ENCODE assay signal across 7 cellular contexts in the genomic region with DNA sequence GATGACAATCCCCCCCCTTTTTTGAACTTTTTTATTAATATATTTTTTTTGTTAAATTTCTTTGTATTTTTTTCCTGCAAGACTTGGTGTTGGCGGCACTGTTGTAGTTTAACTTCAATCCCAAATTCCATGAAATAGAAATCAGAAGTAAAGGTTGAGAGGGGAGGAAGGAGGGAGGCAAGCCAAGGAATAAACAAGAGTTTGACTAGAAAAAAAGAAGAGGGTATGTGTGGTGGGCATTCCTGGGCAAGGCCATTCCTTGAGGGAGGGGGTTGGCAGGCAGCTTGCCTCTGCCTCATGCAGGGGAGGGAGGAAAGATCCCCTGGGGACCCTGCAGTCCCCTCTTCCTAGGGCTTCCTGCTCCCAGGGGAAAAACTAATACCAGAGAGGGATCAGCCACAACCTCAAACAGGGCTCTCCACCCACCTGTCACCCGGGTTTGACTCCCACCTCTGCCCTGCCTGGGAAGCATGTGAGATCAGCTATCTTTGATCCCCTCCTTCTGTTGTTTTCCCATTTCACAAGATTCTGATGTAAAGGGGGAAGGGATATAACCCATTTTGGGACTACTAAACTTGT. TPM values are rescaled to one million over a fixed set of nuclear protein-coding genes. Genes with fewer than 3 reads are reported as not detected.
A peak's percentile ranks its signal among the peaks of the same experiment; 100 is the strongest.
DNase-seq lines count a peak whose midpoint lies in the region; ATAC-seq and TF ChIP-seq lines count a peak whose summit lies in the region.

No MANE protein-coding gene starts in this region.

- H3K4me3 Mint-ChIP-seq in WTC11 (peak overlapping the region; percentile 98), glutamatergic neuron (ENCODE audit: unreplicated experiment) (peak overlapping the region; percentile 97)
- H3K4me3 Mint-ChIP-seq in stimulated activated naive B cell treated with anti-CD40 and anti-IgM and Interleukin-4, amounts not matched to agents 10 μg/mL and 1 μg/mL and 100 μg/mL, for 72 hours, result peak overlapping the region; percentile 96 to 98

- H3K36me3 Mint-ChIP-seq in WTC11, result peaks cover 14% of the 10 kb centered on the region; the same call in 1 of the 2 replicates
- peaks cover 4% of the 10 kb centered on the region for H3K36me3 Mint-ChIP-seq in glutamatergic neuron (ENCODE audit: unreplicated experiment)
- H3K36me3 Mint-ChIP-seq in stimulated activated naive B cell treated with anti-CD40 and anti-IgM and Interleukin-4, amounts not matched to agents 10 μg/mL and 1 μg/mL and 100 μg/mL, for 72 hours, result peaks cover 14 to 24% of the 10 kb centered on the region in 2 donors

- TF ChIP-seq CTCF in HFF-Myc (IDR thresholded peaks at IDR 0.05; ENCODE audit: low read depth, low read length, missing control alignments), result no peak
- no peak for TF ChIP-seq CTCF in WTC11 (IDR thresholded peaks at IDR 0.05)
- TF ChIP-seq CTCF in glutamatergic neuron (IDR thresholded peaks at IDR 0.05; ENCODE audit: partially characterized antibody, unreplicated experiment), result no peak

- H3K9me3 Mint-ChIP-seq in WTC11 (no peaks in the 10 kb centered on the region), glutamatergic neuron (ENCODE audit: unreplicated experiment) (peaks cover 12% of the 10 kb centered on the region)
- no peaks in the 10 kb centered on the region for H3K9me3 Mint-ChIP-seq in stimulated activated naive B cell treated with anti-CD40 and anti-IgM and Interleukin-4, amounts not matched to agents 10 μg/mL and 1 μg/mL and 100 μg/mL, for 72 hours

- H3K4me3 ChIP-seq in HFF-Myc (replicated peaks; ENCODE audit: low read depth, low read length), result peak overlapping the region; percentile 48; the same call in 1 of the 2 replicates

- H3K4me1 Mint-ChIP-seq in WTC11 (peaks cover 44% of the 10 kb centered on the region), glutamatergic neuron (ENCODE audit: low read depth, unreplicated experiment) (peaks cover 20% of the 10 kb centered on the region)
- peaks cover 34 to 36% of the 10 kb centered on the region in 2 donors for H3K4me1 Mint-ChIP-seq in stimulated activated naive B cell treated with anti-CD40 and anti-IgM and Interleukin-4, amounts not matched to agents 10 μg/mL and 1 μg/mL and 100 μg/mL, for 72 hours

- ATAC-seq in WTC11 (no peak), GM18867 (IDR thresholded peaks at IDR 0.05; ENCODE audit: unreplicated experiment) (no peak), GM18520 (IDR thresholded peaks at IDR 0.05; ENCODE audit: unreplicated experiment) (no peak)
- ATAC-seq in stimulated activated naive B cell treated with anti-CD40 and anti-IgM and Interleukin-4, amounts not matched to agents 10 μg/mL and 1 μg/mL and 100 μg/mL, for 72 hours (replicated peaks), result no peak

- CTCF ChIA-PET in WTC11 (lab: Charles Lee), result interaction anchor here (0.5 to 3.1 kb wide), 18 partner anchors 9 to 526 kb away, joined by 3 to 16 read pairs (median 6); partner anchors contain the start of gene JPH4

- no peak for DNase-seq in HFF-Myc (ENCODE audit: extremely low read depth, low read depth)
- no peak for DNase-seq in WTC11 (ENCODE audit: low spot score)
- DNase-seq in glutamatergic neuron, result no peak
- DNase-seq in stimulated activated naive B cell treated with anti-CD40 and anti-IgM and Interleukin-4, amounts not matched to agents 10 μg/mL and 1 μg/mL and 100 μg/mL, for 72 hours, result no peak
- no peak for DNase-seq in NAMALWA (ENCODE audit: low spot score)

- POLR2A ChIA-PET in WTC11 (lab: Charles Lee), result interaction anchor here (0.6 to 1.5 kb wide), 6 partner anchors 9 to 288 kb away, joined by 3 to 6 read pairs (median 4); partner anchors contain the start of gene JPH4

- H3K27me3 Mint-ChIP-seq in WTC11 (ENCODE audit: low read depth) (peaks cover 2% of the 10 kb centered on the region; the same call in 1 of the 2 replicates), glutamatergic neuron (ENCODE audit: unreplicated experiment) (peaks cover 21% of the 10 kb centered on the region)
- H3K27me3 Mint-ChIP-seq in stimulated activated naive B cell treated with anti-CD40 and anti-IgM and Interleukin-4, amounts not matched to agents 10 μg/mL and 1 μg/mL and 100 μg/mL, for 72 hours, result peaks cover 18 to 21% of the 10 kb centered on the region in 2 donors

- peak overlapping the region; percentile 75 for H3K27ac Mint-ChIP-seq in WTC11
- H3K27ac Mint-ChIP-seq in glutamatergic neuron (ENCODE audit: unreplicated experiment), result peak overlapping the region; percentile 43
- H3K27ac Mint-ChIP-seq in stimulated activated naive B cell treated with anti-CD40 and anti-IgM and Interleukin-4, amounts not matched to agents 10 μg/mL and 1 μg/mL and 100 μg/mL, for 72 hours, result peak overlapping the region; percentile 98

TF ChIP-seq in WTC11, 78 proteins besides CTCF, POLR2A, EP300 and RAD21 (continues in another document):
- no peak for TF ChIP-seq IRF2 (CRISPR knock-in tag; IDR thresholded peaks at IDR 0.05; ENCODE audit: borderline replicate concordance, low read depth)
- TF ChIP-seq ZNF263 (CRISPR knock-in tag; IDR thresholded peaks at IDR 0.05; ENCODE audit: low read depth), result no peak
- no peak for TF ChIP-seq ZBTB21 (CRISPR knock-in tag; IDR thresholded peaks at IDR 0.05; ENCODE audit: borderline replicate concordance)
- no peak for TF ChIP-seq ZNF281 (CRISPR knock-in tag; IDR thresholded peaks at IDR 0.05)
- TF ChIP-seq, protein P1, sequence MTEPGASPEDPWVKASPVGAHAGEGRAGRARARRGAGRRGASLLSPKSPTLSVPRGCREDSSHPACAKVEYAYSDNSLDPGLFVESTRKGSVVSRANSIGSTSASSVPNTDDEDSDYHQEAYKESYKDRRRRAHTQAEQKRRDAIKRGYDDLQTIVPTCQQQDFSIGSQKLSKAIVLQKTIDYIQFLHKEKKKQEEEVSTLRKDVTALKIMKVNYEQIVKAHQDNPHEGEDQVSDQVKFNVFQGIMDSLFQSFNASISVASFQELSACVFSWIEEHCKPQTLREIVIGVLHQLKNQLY (CRISPR knock-in tag; IDR thresholded peaks at IDR 0.05), result no peak
- TF ChIP-seq ELF4 (CRISPR knock-in tag; IDR thresholded peaks at IDR 0.05; ENCODE audit: low read depth), result no peak
- TF ChIP-seq, protein P2, sequence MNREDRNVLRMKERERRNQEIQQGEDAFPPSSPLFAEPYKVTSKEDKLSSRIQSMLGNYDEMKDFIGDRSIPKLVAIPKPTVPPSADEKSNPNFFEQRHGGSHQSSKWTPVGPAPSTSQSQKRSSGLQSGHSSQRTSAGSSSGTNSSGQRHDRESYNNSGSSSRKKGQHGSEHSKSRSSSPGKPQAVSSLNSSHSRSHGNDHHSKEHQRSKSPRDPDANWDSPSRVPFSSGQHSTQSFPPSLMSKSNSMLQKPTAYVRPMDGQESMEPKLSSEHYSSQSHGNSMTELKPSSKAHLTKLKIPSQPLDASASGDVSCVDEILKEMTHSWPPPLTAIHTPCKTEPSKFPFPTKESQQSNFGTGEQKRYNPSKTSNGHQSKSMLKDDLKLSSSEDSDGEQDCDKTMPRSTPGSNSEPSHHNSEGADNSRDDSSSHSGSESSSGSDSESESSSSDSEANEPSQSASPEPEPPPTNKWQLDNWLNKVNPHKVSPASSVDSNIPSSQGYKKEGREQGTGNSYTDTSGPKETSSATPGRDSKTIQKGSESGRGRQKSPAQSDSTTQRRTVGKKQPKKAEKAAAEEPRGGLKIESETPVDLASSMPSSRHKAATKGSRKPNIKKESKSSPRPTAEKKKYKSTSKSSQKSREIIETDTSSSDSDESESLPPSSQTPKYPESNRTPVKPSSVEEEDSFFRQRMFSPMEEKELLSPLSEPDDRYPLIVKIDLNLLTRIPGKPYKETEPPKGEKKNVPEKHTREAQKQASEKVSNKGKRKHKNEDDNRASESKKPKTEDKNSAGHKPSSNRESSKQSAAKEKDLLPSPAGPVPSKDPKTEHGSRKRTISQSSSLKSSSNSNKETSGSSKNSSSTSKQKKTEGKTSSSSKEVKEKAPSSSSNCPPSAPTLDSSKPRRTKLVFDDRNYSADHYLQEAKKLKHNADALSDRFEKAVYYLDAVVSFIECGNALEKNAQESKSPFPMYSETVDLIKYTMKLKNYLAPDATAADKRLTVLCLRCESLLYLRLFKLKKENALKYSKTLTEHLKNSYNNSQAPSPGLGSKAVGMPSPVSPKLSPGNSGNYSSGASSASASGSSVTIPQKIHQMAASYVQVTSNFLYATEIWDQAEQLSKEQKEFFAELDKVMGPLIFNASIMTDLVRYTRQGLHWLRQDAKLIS (CRISPR knock-in tag; IDR thresholded peaks at IDR 0.05; ENCODE audit: borderline replicate concordance), result no peak
- no peak for TF ChIP-seq NR3C1 (CRISPR knock-in tag; conservative IDR thresholded peaks at IDR 0.05; ENCODE audit: low read depth)
- TF ChIP-seq HMGA2 (CRISPR knock-in tag; IDR thresholded peaks at IDR 0.05), result no peak

RNA-seq across cellular contexts. Expression of gene AP1G2, which starts 0.5 kb away (rescaled TPM):
- total RNA-seq in WTC11 (2021) (108 to 122 TPM (median 115 TPM) in 3 replicates), glutamatergic neuron (ENCODE audit: unreplicated experiment) (105 TPM)

RNA-seq across cellular contexts. Expression of gene JPH4, which starts 10.5 kb away (rescaled TPM):
- 50.1 to 62.0 TPM (median 60.0 TPM) in 3 replicates for total RNA-seq in WTC11 (2021)
- total RNA-seq in glutamatergic neuron (ENCODE audit: unreplicated experiment), result 52.7 TPM

RNA-seq across cellular contexts. Expression of gene THTPA, which starts 12.0 kb away (rescaled TPM):
- total RNA-seq in WTC11 (2021) (20.0 to 26.2 TPM (median 25.4 TPM) in 3 replicates), glutamatergic neuron (ENCODE audit: unreplicated experiment) (19.3 TPM)

RNA-seq across cellular contexts. Expression of gene ZFHX2, which starts 16.5 kb away (rescaled TPM):
- total RNA-seq in WTC11 (2021) (16.4 to 26.2 TPM (median 25.7 TPM) in 3 replicates), glutamatergic neuron (ENCODE audit: unreplicated experiment) (39.1 TPM)

Comparison
In these comparisons a context has a peak if more than half of its experiments do, and no peak if none do; other contexts are left out.
1. H3K27ac Mint-ChIP-seq: peak in every context shown above with its lines; median percentile 98 in stimulated activated naive B cell treated with anti-CD40 and anti-IgM and Interleukin-4, amounts not matched to agents 10 μg/mL and 1 μg/mL and 100 μg/mL, for 72 hours; 75 in WTC11; 43 in glutamatergic neuron.